ENCODE assay signal across 8 cellular contexts in genomic region chr1:33080885-33081553, GRCh38. TPM values are rescaled to one million over a fixed set of nuclear protein-coding genes. Genes with fewer than 3 reads are reported as not detected.
A peak's percentile ranks its signal among the peaks of the same experiment; 100 is the strongest.
DNase-seq lines count a peak whose midpoint lies in the region; ATAC-seq lines count a peak whose summit lies in the region.

TSS of gene AZIN2 (plus strand) at chr1:33081153. CDS start at chr1:33082250, 1,097 bp downstream.

- H3K4me3 Mint-ChIP-seq in CD4-positive, CD25-positive, alpha-beta regulatory T cell: peak within 1 kb of the TSS; percentile 83 to 88 (median 86)

- peak within 1 kb of the TSS; percentile 73 for H3K4me3 ChIP-seq in CD4-positive, CD25-positive, alpha-beta regulatory T cell (ENCODE audit: low read depth, low read length)
- H3K4me3 ChIP-seq in effector memory CD4-positive, alpha-beta T cell (ENCODE audit: insufficient read depth, low read depth, low read length, poor library complexity, severe bottlenecking): peak within 1 kb of the TSS; percentile 64

- H3K36me3 Mint-ChIP-seq in CD4-positive, CD25-positive, alpha-beta regulatory T cell: no peaks in the 10 kb centered on the region

- ATAC-seq in CD4-positive, CD25-positive, alpha-beta regulatory T cell (ENCODE audit: low read depth in 2 of 2): peak; percentile 99
- peak; percentile 94 for ATAC-seq in GM19452 (IDR thresholded peaks at IDR 0.05; ENCODE audit: unreplicated experiment)

- peaks cover 0 to 24% (median 19%) of the 10 kb centered on the region in 4 donors for H3K4me1 Mint-ChIP-seq in CD4-positive, CD25-positive, alpha-beta regulatory T cell

- no peaks in the 10 kb centered on the region for H3K36me3 ChIP-seq in CD4-positive, CD25-positive, alpha-beta regulatory T cell (ENCODE audit: control insufficient read depth, insufficient read depth, low read length)
- H3K36me3 ChIP-seq in effector memory CD4-positive, alpha-beta T cell (ENCODE audit: control insufficient read depth, insufficient read depth, low read length): no peaks in the 10 kb centered on the region

- no peak within 1 kb of the TSS for H3K27ac ChIP-seq in CD4-positive, CD25-positive, alpha-beta regulatory T cell (ENCODE audit: insufficient read depth, low read length, poor library complexity, severe bottlenecking)
- H3K27ac ChIP-seq in effector memory CD4-positive, alpha-beta T cell (ENCODE audit: insufficient read depth, low read length, poor library complexity, severe bottlenecking): peak within 1 kb of the TSS; percentile 62

- H3K27ac Mint-ChIP-seq in CD4-positive, CD25-positive, alpha-beta regulatory T cell: peak within 1 kb of the TSS in 2 of 3 donors; percentile 40 to 88

- peak; percentile 94 to 95 (median 95) for DNase-seq in CD4-positive, CD25-positive, alpha-beta regulatory T cell
- DNase-seq in HK-2 (ENCODE audit: unreplicated experiment) (peak; percentile 96), NCI-H82 treated with DMSO at 0.1 percent for 48 hours (lab: John Stamatoyannopoulos, UW; ENCODE audit: unreplicated experiment) (peak; percentile 84), medulla oblongata (ENCODE audit: extremely low spot score) (peak; percentile 97)
- DNase-seq in activated CD8-positive, alpha-beta memory T cell treated with anti-CD3 and anti-CD28 coated beads for 4 hours (ENCODE audit: low read depth in 2 of 2): peak; percentile 95
- peak; percentile 92 to 98 (median 98) for DNase-seq in effector memory CD4-positive, alpha-beta T cell
- peak; percentile 92 to 96 (median 94) for DNase-seq in stimulated activated CD4-positive, alpha-beta T cell treated with anti-CD3 and anti-CD28 coated beads, TNF-alpha, amount 100 ng/mL, for 4 hours (ENCODE audit: low read depth in 3 of 3)

- H3K9me3 ChIP-seq in CD4-positive, CD25-positive, alpha-beta regulatory T cell (ENCODE audit: control insufficient read depth in 2 of 2, low read length in 2 of 2): no peaks in the 10 kb centered on the region
- H3K9me3 ChIP-seq in effector memory CD4-positive, alpha-beta T cell (ENCODE audit: control insufficient read depth, low read length): no peaks in the 10 kb centered on the region

- peaks cover 2% of the 10 kb centered on the region for H3K27me3 ChIP-seq in CD4-positive, CD25-positive, alpha-beta regulatory T cell (ENCODE audit: control insufficient read depth, insufficient read depth, low read length)
- no peaks in the 10 kb centered on the region for H3K27me3 ChIP-seq in effector memory CD4-positive, alpha-beta T cell (replicated peaks; ENCODE audit: control insufficient read depth, insufficient read depth, low read length, poor library complexity, severe bottlenecking)

- peaks cover 23% of the 10 kb centered on the region for H3K4me1 ChIP-seq in CD4-positive, CD25-positive, alpha-beta regulatory T cell (ENCODE audit: control insufficient read depth, insufficient read depth, low read length, poor library complexity, severe bottlenecking)
- H3K4me1 ChIP-seq in effector memory CD4-positive, alpha-beta T cell (ENCODE audit: control insufficient read depth, insufficient read depth, low read length, poor library complexity, severe bottlenecking): peaks cover 16% of the 10 kb centered on the region

- H3K9me3 Mint-ChIP-seq in CD4-positive, CD25-positive, alpha-beta regulatory T cell: peaks cover 0 to 3% (median 0%) of the 10 kb centered on the region in 7 donors

- H3K27me3 Mint-ChIP-seq in CD4-positive, CD25-positive, alpha-beta regulatory T cell: peaks cover 42% of the 10 kb centered on the region

RNA-seq across cellular contexts. Expression of gene AZIN2, which starts in this region (rescaled TPM):
- 1.5 TPM for total RNA-seq in CD4-positive, CD25-positive, alpha-beta regulatory T cell
- polyA plus RNA-seq in CD4-positive, CD25-positive, alpha-beta regulatory T cell: 1 to 10 TPM in 2 of 4 donors, under 1 TPM in 1, not detected in 1; 0.69 to 1.9 (median 1.2) TPM
